ENCODE assay signal across 8 cellular contexts in genomic region chr16:1492082-1492922, GRCh38. TPM values are rescaled to one million over a fixed set of nuclear protein-coding genes. Genes with fewer than 3 reads are reported as not detected.
DNase-seq lines count a peak whose midpoint lies in the region; ATAC-seq and TF ChIP-seq lines count a peak whose summit lies in the region.

No MANE protein-coding gene starts in this region.

- no peak overlapping the region for H3K9ac ChIP-seq in parathyroid adenoma

- no peaks in the 10 kb centered on the region for H3F3A ChIP-seq in DOHH2 (ENCODE audit: control insufficient read depth, insufficient read depth)

- peak overlapping the region; percentile 86 for H3K4me3 ChIP-seq in DOHH2 (ENCODE audit: low read length)
- peak overlapping the region; percentile 63 for H3K4me3 ChIP-seq in RWPE2 (ENCODE audit: severe bottlenecking)
- H3K4me3 ChIP-seq in esophagus squamous epithelium = peak overlapping the region; percentile 86 to 94 (median 91)
- H3K4me3 ChIP-seq in parathyroid adenoma (ENCODE audit: low read depth, low read length) = peak overlapping the region; percentile 65

- H4K20me1 ChIP-seq in DOHH2 (ENCODE audit: control insufficient read depth, insufficient read depth, low read depth, low read length) = no peaks in the 10 kb centered on the region

- DNase-seq in RWPE2 (ENCODE audit: low spot score) = no peak
- no peak for DNase-seq in esophagus squamous epithelium (lab: John Stamatoyannopoulos, UW)
- no peak for DNase-seq in NCI-H1105 (lab: John Stamatoyannopoulos, UW)
- no peak for DNase-seq in GM10266 (ENCODE audit: extremely low spot score)
- no peak for DNase-seq in GDM1 (lab: John Stamatoyannopoulos, UW)

- WGBS in esophagus squamous epithelium, 2 donors = 81 to 90% methylated on average over 19 to 23 of the region's 23 CpGs

- H3K79me2 ChIP-seq in DOHH2 (ENCODE audit: control insufficient read depth, low read length) (peaks cover 45% of the 10 kb centered on the region), parathyroid adenoma (peaks cover 3% of the 10 kb centered on the region)

- H3K27me3 ChIP-seq in DOHH2 (ENCODE audit: control insufficient read depth, low read length) (no peaks in the 10 kb centered on the region), RWPE2 (ENCODE audit: insufficient read depth, poor library complexity, severe bottlenecking) (no peaks in the 10 kb centered on the region), esophagus squamous epithelium (no peaks in the 10 kb centered on the region), parathyroid adenoma (ENCODE audit: control insufficient read depth, insufficient read depth, low read length) (no peaks in the 10 kb centered on the region)

- TF ChIP-seq CTCF in DOHH2 (IDR thresholded peaks at IDR 0.05; ENCODE audit: low read depth, low read length, poor library complexity, severe bottlenecking) (no peak), RWPE2 (IDR thresholded peaks at IDR 0.05; ENCODE audit: poor library complexity, severe bottlenecking) (no peak), esophagus squamous epithelium (IDR thresholded peaks at IDR 0.05) (no peak), parathyroid adenoma (IDR thresholded peaks at IDR 0.05) (no peak), GM10266 (IDR thresholded peaks at IDR 0.05; ENCODE audit: control insufficient read depth, insufficient read depth, low read depth, missing control alignments) (no peak)

- no peaks in the 10 kb centered on the region for H3K9me2 ChIP-seq in DOHH2 (replicated peaks; ENCODE audit: control insufficient read depth, low read length)

- H3K27ac ChIP-seq in DOHH2 (ENCODE audit: low read depth, low read length) = peak overlapping the region; percentile 28
- peak overlapping the region; percentile 33 for H3K27ac ChIP-seq in RWPE2 (ENCODE audit: poor library complexity, severe bottlenecking)
- H3K27ac ChIP-seq in esophagus squamous epithelium = peak overlapping the region; percentile 82 to 95 (median 93)
- peak overlapping the region; percentile 67 for H3K27ac ChIP-seq in parathyroid adenoma

- TF ChIP-seq POLR2A in esophagus squamous epithelium (IDR thresholded peaks at IDR 0.05) = no peak

- peak overlapping the region; percentile 68 for H3K4me2 ChIP-seq in DOHH2 (ENCODE audit: low read length)
- H3K4me2 ChIP-seq in parathyroid adenoma (ENCODE audit: low read length) = peak overlapping the region; percentile 99

- ATAC-seq in RWPE2 (ENCODE audit: low read depth) = no peak
- no peak for ATAC-seq in HG03280 (IDR thresholded peaks at IDR 0.05; ENCODE audit: unreplicated experiment)

- peaks cover 21% of the 10 kb centered on the region for H3K4me1 ChIP-seq in DOHH2 (ENCODE audit: control insufficient read depth, low read length)
- H3K4me1 ChIP-seq in RWPE2 (ENCODE audit: insufficient read depth, poor library complexity, severe bottlenecking) = peaks cover 5% of the 10 kb centered on the region
- H3K4me1 ChIP-seq in esophagus squamous epithelium = peaks cover 16 to 32% (median 17%) of the 10 kb centered on the region in 3 donors
- peaks cover 6% of the 10 kb centered on the region for H3K4me1 ChIP-seq in parathyroid adenoma

- intact Hi-C loops in esophagus squamous epithelium (cut with DNase I) = no loop called here

- peak overlapping the region; percentile 97 for H2AFZ ChIP-seq in parathyroid adenoma

- no peaks in the 10 kb centered on the region for H3K9me3 ChIP-seq in DOHH2 (ENCODE audit: control insufficient read depth, insufficient read depth, low read length)
- H3K9me3 ChIP-seq in RWPE2 (ENCODE audit: severe bottlenecking) = no peaks in the 10 kb centered on the region
- H3K9me3 ChIP-seq in esophagus squamous epithelium = no peaks in the 10 kb centered on the region
- no peaks in the 10 kb centered on the region for H3K9me3 ChIP-seq in parathyroid adenoma (ENCODE audit: control insufficient read depth, low read length)

- H3K36me3 ChIP-seq in DOHH2 (ENCODE audit: control insufficient read depth, low read length) (peaks cover 33% of the 10 kb centered on the region), RWPE2 (ENCODE audit: low read depth) (peaks cover 23% of the 10 kb centered on the region), esophagus squamous epithelium (peaks cover 5 to 26% (median 8%) of the 10 kb centered on the region in 3 donors), parathyroid adenoma (ENCODE audit: control insufficient read depth, insufficient read depth, low read length) (no peaks in the 10 kb centered on the region)

RNA-seq across cellular contexts. Expression of gene TELO2, which starts 0.9 kb away (rescaled TPM):
- 10 to 100 TPM; 17.0 to 29.3 (median 21.4) TPM for total RNA-seq in esophagus squamous epithelium

RNA-seq across cellular contexts. Expression of gene PTX4, which starts 3.6 kb away (rescaled TPM):
- not detected for total RNA-seq in esophagus squamous epithelium

RNA-seq across cellular contexts. Expression of gene CLCN7, which starts 17.5 kb away (rescaled TPM):
- total RNA-seq in esophagus squamous epithelium = 10 to 100 TPM; 21.5 to 41.2 (median 33.6) TPM

RNA-seq across cellular contexts. Expression of gene TMEM204, which starts 41.2 kb away (rescaled TPM):
- 10 to 100 TPM in 1 of 4 donors, 1 to 10 TPM in 3; 4.3 to 32.4 (median 7.9) TPM for total RNA-seq in esophagus squamous epithelium

RNA-seq across cellular contexts. Expression of gene CCDC154, which starts 47.9 kb away (rescaled TPM):
- total RNA-seq in esophagus squamous epithelium = under 1 TPM in 1 of 4 donors, not detected in 3; 0.95 TPM

Comparison
In these comparisons a context has a peak if more than half of its experiments do, and no peak if none do; other contexts are left out.
1. H3K27ac ChIP-seq: peak in every context shown above with its lines; median percentile 93 in esophagus squamous epithelium; 67 in parathyroid adenoma; 33 in RWPE2; 28 in DOHH2.